In genomic region chr11:128516886-128517285, GRCh38 we compare ENCODE assay signal across 11 cellular contexts.
DNase-seq lines count a peak whose midpoint lies in the region; ATAC-seq lines count a peak whose summit lies in the region.
"Had no signal": no experiment of that assay in that cellular context is flagged by ENCODE, and none has a peak within 500 bp of the region (broad histone marks: within the 10 kb centered on the region; RNA-seq: fewer than 3 reads in every experiment).

No MANE protein-coding gene starts in this region.

- H3K27ac ChIP-seq in CD4-positive, CD25-positive, alpha-beta regulatory T cell (ENCODE audit: insufficient read depth, low read length, poor library complexity, severe bottlenecking) = peak overlapping the region; percentile 97
- no peak overlapping the region for H3K27ac ChIP-seq in trophoblast cell (ENCODE audit: low read depth, low read length)
- H3K27ac ChIP-seq: HL-60 had no signal

- no peak overlapping the region for H3K4me2 ChIP-seq in trophoblast cell (ENCODE audit: low read length)

- H3K4me1 Mint-ChIP-seq in CD4-positive, CD25-positive, alpha-beta regulatory T cell = peaks cover 19 to 35% (median 34%) of the 10 kb centered on the region in 4 donors
- peaks cover 63 to 72% (median 69%) of the 10 kb centered on the region in 3 donors for H3K4me1 Mint-ChIP-seq in IgD-negative memory B cell
- H3K4me1 Mint-ChIP-seq in central memory CD8-positive, alpha-beta T cell = peaks cover 66% of the 10 kb centered on the region

- H2BK12ac ChIP-seq in trophoblast cell (ENCODE audit: low read length) = no peak overlapping the region

- H3K9me3 Mint-ChIP-seq in CD4-positive, CD25-positive, alpha-beta regulatory T cell = peaks cover 0 to 1% (median 0%) of the 10 kb centered on the region in 7 donors
- H3K9me3 Mint-ChIP-seq in IgD-negative memory B cell = no peaks in the 10 kb centered on the region
- H3K9me3 Mint-ChIP-seq in central memory CD8-positive, alpha-beta T cell = no peaks in the 10 kb centered on the region
- H3K9me3 Mint-ChIP-seq: dendritic cell treated with granulocyte-macrophage colony-stimulating factor and Interleukin-4, amounts not matched to agents 40 ng/mL and 50 ng/mL, for 4 days had no signal

- H4K8ac ChIP-seq in trophoblast cell (ENCODE audit: low read depth, low read length) = no peak overlapping the region

- DNase-seq in CD4-positive, CD25-positive, alpha-beta regulatory T cell = peak in 2 of 3 donors; percentile 1 to 53
- DNase-seq in central memory CD8-positive, alpha-beta T cell (ENCODE audit: low spot score in 2 of 2) = no peak
- no peak for DNase-seq in trophoblast cell
- no peak for DNase-seq in iPS-NIHi7 (ENCODE audit: extremely low spot score)
- no peak for DNase-seq in NCI-H187 (lab: John Stamatoyannopoulos, UW)
- DNase-seq in stimulated activated naive CD4-positive, alpha-beta T cell (lab: John Stamatoyannopoulos, UW) = no peak
- DNase-seq: activated CD4-positive, CD25-positive, alpha-beta regulatory T cell had no signal

- H3K4me1 ChIP-seq in CD4-positive, CD25-positive, alpha-beta regulatory T cell (ENCODE audit: control insufficient read depth, insufficient read depth, low read length, poor library complexity, severe bottlenecking) = peaks cover 51% of the 10 kb centered on the region
- peaks cover 2 to 14% of the 10 kb centered on the region in 2 experiments for H3K4me1 ChIP-seq in trophoblast cell (ENCODE audit: control insufficient read depth in 1 of 2, insufficient read depth in 2 of 2, low read length in 2 of 2)

- no peak overlapping the region for H2BK5ac ChIP-seq in trophoblast cell (ENCODE audit: low read depth, low read length, poor library complexity)

- H3K79me1 ChIP-seq in trophoblast cell (ENCODE audit: low read length) = peaks cover 7% of the 10 kb centered on the region

- H3K27ac Mint-ChIP-seq in CD4-positive, CD25-positive, alpha-beta regulatory T cell = peak overlapping the region; percentile 91 to 98 (median 95)
- peak overlapping the region; percentile 68 to 95 (median 74) for H3K27ac Mint-ChIP-seq in IgD-negative memory B cell
- peak overlapping the region; percentile 91 for H3K27ac Mint-ChIP-seq in central memory CD8-positive, alpha-beta T cell (ENCODE audit: low read depth)
- H3K27ac Mint-ChIP-seq: dendritic cell treated with granulocyte-macrophage colony-stimulating factor and Interleukin-4, amounts not matched to agents 40 ng/mL and 50 ng/mL, for 4 days had no signal

- H3K18ac ChIP-seq in trophoblast cell (ENCODE audit: low read length) = no peak overlapping the region

- no peak overlapping the region for H2BK120ac ChIP-seq in trophoblast cell (ENCODE audit: insufficient read depth, low read length, poor library complexity)

- peak overlapping the region; percentile 72 for H3K4ac ChIP-seq in trophoblast cell (ENCODE audit: low read depth, low read length)

- no peak overlapping the region for H3K14ac ChIP-seq in trophoblast cell (ENCODE audit: low read length)

- peaks cover 24% of the 10 kb centered on the region for H3K79me2 ChIP-seq in trophoblast cell (ENCODE audit: control insufficient read depth, insufficient read depth, low read length, poor library complexity)

- H4K12ac ChIP-seq in trophoblast cell (ENCODE audit: low read depth, low read length) = no peak overlapping the region

- peaks cover 93% of the 10 kb centered on the region for H3K36me3 Mint-ChIP-seq in CD4-positive, CD25-positive, alpha-beta regulatory T cell
- H3K36me3 Mint-ChIP-seq in IgD-negative memory B cell = peaks cover 10% of the 10 kb centered on the region
- peaks cover 93% of the 10 kb centered on the region for H3K36me3 Mint-ChIP-seq in central memory CD8-positive, alpha-beta T cell (ENCODE audit: insufficient read depth)

- no peak overlapping the region for H4K91ac ChIP-seq in trophoblast cell (ENCODE audit: low read depth, low read length)

- no peak overlapping the region for H2AFZ ChIP-seq in trophoblast cell (ENCODE audit: insufficient read depth, low read length, poor library complexity)

- no CpG with 5 or more reads among the region's 4 CpGs for WGBS in trophoblast cell (ENCODE audit: extremely low coverage, insufficient coverage, insufficient read length)

- H3K4me3 Mint-ChIP-seq in CD4-positive, CD25-positive, alpha-beta regulatory T cell = peak overlapping the region; percentile 96 to 99 (median 98)
- peak overlapping the region; percentile 95 to 98 (median 98) for H3K4me3 Mint-ChIP-seq in IgD-negative memory B cell
- H3K4me3 Mint-ChIP-seq in central memory CD8-positive, alpha-beta T cell = peak overlapping the region; percentile 98
- H3K4me3 Mint-ChIP-seq: dendritic cell treated with granulocyte-macrophage colony-stimulating factor and Interleukin-4, amounts not matched to agents 40 ng/mL and 50 ng/mL, for 4 days had no signal

- peaks cover 70% of the 10 kb centered on the region for H3K36me3 ChIP-seq in CD4-positive, CD25-positive, alpha-beta regulatory T cell (ENCODE audit: control insufficient read depth, insufficient read depth, low read length)
- H3K36me3 ChIP-seq in trophoblast cell (ENCODE audit: control insufficient read depth in 1 of 2, insufficient read depth in 2 of 2, low read length in 2 of 2) = peaks cover 9 to 13% of the 10 kb centered on the region in 2 experiments

- H3K27me3 Mint-ChIP-seq in CD4-positive, CD25-positive, alpha-beta regulatory T cell = no peaks in the 10 kb centered on the region
- no peaks in the 10 kb centered on the region for H3K27me3 Mint-ChIP-seq in IgD-negative memory B cell
- no peaks in the 10 kb centered on the region for H3K27me3 Mint-ChIP-seq in central memory CD8-positive, alpha-beta T cell

- ATAC-seq in CD4-positive, CD25-positive, alpha-beta regulatory T cell (ENCODE audit: low read depth in 2 of 2) = no peak
- no peak for ATAC-seq in central memory CD8-positive, alpha-beta T cell (replicated peaks; ENCODE audit: extremely low read depth, poor library complexity, severe bottlenecking)
- ATAC-seq in GM21619 (IDR thresholded peaks at IDR 0.05; ENCODE audit: unreplicated experiment) = no peak

- H2AK5ac ChIP-seq in trophoblast cell (ENCODE audit: low read length) = no peak overlapping the region

- no peaks in the 10 kb centered on the region for H3K9me3 ChIP-seq in CD4-positive, CD25-positive, alpha-beta regulatory T cell (ENCODE audit: control insufficient read depth in 2 of 2, low read length in 2 of 2)
- no peaks in the 10 kb centered on the region for H3K9me3 ChIP-seq in trophoblast cell (ENCODE audit: insufficient read depth, low read depth, low read length)

- H3K23ac ChIP-seq in trophoblast cell (ENCODE audit: low read length) = no peak overlapping the region

- peak overlapping the region; percentile 100 for H3K4me3 ChIP-seq in CD4-positive, CD25-positive, alpha-beta regulatory T cell (ENCODE audit: low read depth, low read length)
- no peak overlapping the region for H3K4me3 ChIP-seq in trophoblast cell (ENCODE audit: low read depth, low read length)

- no peaks in the 10 kb centered on the region for H3K27me3 ChIP-seq in CD4-positive, CD25-positive, alpha-beta regulatory T cell (ENCODE audit: control insufficient read depth, insufficient read depth, low read length)
- H3K27me3 ChIP-seq in trophoblast cell (ENCODE audit: insufficient read depth, low read length) = no peaks in the 10 kb centered on the region

- H3K9ac ChIP-seq in trophoblast cell (ENCODE audit: low read length) = no peak overlapping the region

Comparison
In these comparisons a context has a peak if more than half of its experiments do, and no peak if none do; other contexts are left out.
1. DNase-seq: peak in CD4-positive, CD25-positive, alpha-beta regulatory T cell (2 of 3); none in central memory CD8-positive, alpha-beta T cell (0 of 2), trophoblast cell (0 of 2), iPS-NIHi7 (single experiment), NCI-H187 (0 of 2) and stimulated activated naive CD4-positive, alpha-beta T cell (0 of 6).
2. Peak in every context shown above with its lines, with median percentiles within 50 percentile points of each other: H3K27ac Mint-ChIP-seq and H3K4me3 Mint-ChIP-seq.